1 cellular context compared by ENCODE assay signal in the genomic region with DNA sequence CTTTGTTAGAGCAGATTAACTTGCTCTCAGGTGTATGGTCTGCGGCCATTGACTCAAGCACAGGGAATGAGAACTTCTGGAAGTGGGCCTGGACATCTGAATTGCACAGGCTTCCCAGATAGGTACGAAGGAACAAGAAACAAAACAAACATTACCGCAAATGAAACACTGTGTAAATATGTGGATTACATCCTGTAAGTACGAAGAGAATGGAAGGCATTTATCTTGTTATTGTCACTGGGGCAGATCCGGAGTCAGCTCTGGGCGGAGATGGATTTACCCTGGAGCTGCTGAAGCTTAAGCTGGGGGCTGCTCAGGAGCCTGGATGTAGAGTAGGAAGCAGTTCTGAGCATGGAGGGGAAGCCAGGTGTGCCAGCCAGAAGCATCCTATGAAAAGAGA.
TF ChIP-seq lines count a peak whose summit lies in the region.

No MANE protein-coding gene starts in this region.

TF ChIP-seq in HepG2, 621 proteins besides CTCF, POLR2A, EP300 and RAD21 (continued from another document):
- TF ChIP-seq, protein P1, sequence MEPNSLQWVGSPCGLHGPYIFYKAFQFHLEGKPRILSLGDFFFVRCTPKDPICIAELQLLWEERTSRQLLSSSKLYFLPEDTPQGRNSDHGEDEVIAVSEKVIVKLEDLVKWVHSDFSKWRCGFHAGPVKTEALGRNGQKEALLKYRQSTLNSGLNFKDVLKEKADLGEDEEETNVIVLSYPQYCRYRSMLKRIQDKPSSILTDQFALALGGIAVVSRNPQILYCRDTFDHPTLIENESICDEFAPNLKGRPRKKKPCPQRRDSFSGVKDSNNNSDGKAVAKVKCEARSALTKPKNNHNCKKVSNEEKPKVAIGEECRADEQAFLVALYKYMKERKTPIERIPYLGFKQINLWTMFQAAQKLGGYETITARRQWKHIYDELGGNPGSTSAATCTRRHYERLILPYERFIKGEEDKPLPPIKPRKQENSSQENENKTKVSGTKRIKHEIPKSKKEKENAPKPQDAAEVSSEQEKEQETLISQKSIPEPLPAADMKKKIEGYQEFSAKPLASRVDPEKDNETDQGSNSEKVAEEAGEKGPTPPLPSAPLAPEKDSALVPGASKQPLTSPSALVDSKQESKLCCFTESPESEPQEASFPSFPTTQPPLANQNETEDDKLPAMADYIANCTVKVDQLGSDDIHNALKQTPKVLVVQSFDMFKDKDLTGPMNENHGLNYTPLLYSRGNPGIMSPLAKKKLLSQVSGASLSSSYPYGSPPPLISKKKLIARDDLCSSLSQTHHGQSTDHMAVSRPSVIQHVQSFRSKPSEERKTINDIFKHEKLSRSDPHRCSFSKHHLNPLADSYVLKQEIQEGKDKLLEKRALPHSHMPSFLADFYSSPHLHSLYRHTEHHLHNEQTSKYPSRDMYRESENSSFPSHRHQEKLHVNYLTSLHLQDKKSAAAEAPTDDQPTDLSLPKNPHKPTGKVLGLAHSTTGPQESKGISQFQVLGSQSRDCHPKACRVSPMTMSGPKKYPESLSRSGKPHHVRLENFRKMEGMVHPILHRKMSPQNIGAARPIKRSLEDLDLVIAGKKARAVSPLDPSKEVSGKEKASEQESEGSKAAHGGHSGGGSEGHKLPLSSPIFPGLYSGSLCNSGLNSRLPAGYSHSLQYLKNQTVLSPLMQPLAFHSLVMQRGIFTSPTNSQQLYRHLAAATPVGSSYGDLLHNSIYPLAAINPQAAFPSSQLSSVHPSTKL (CRISPR knock-in tag; IDR thresholded peaks at IDR 0.05): peak; percentile 79
- TF ChIP-seq EZH2 (conservative IDR thresholded peaks at IDR 0.05; ENCODE audit: low read depth, low read length) (no peak), FOXA3 (CRISPR knock-in tag; IDR thresholded peaks at IDR 0.05) (peak; percentile 95), WIZ (CRISPR knock-in tag; IDR thresholded peaks at IDR 0.05) (no peak), ZNF317 (CRISPR knock-in tag; IDR thresholded peaks at IDR 0.05) (no peak), IRF1 (CRISPR knock-in tag; IDR thresholded peaks at IDR 0.05; ENCODE audit: low read depth) (no peak), ZNF772 (CRISPR knock-in tag; IDR thresholded peaks at IDR 0.05) (no peak), YY1 (IDR thresholded peaks at IDR 0.05; ENCODE audit: insufficient read depth, insufficient replicate concordance, low read depth, low read length) (no peak), ATF4 (CRISPR knock-in tag; IDR thresholded peaks at IDR 0.05) (peak in 1 of 2 experiments; percentile 56; a peak in 1 of 4 replicates), ZNF296 (CRISPR knock-in tag; conservative IDR thresholded peaks at IDR 0.05) (no peak), ZFP90 (CRISPR knock-in tag; IDR thresholded peaks at IDR 0.05; ENCODE audit: borderline replicate concordance) (no peak), PAF1 (CRISPR knock-in tag; IDR thresholded peaks at IDR 0.05) (no peak), ZNF503 (CRISPR knock-in tag; IDR thresholded peaks at IDR 0.05) (no peak), ZNF788 (CRISPR knock-in tag; IDR thresholded peaks at IDR 0.05; ENCODE audit: borderline replicate concordance) (no peak), ZEB1 (IDR thresholded peaks at IDR 0.05; ENCODE audit: insufficient replicate concordance, low read depth) (peak; percentile 28), ZNF367 (CRISPR knock-in tag; IDR thresholded peaks at IDR 0.05; ENCODE audit: borderline replicate concordance) (no peak), KLF6 (CRISPR knock-in tag; IDR thresholded peaks at IDR 0.05) (no peak), SKI (IDR thresholded peaks at IDR 0.05; ENCODE audit: partially characterized antibody) (no peak), ZNF709 (CRISPR knock-in tag; IDR thresholded peaks at IDR 0.05) (no peak)
- TF ChIP-seq, protein P2, sequence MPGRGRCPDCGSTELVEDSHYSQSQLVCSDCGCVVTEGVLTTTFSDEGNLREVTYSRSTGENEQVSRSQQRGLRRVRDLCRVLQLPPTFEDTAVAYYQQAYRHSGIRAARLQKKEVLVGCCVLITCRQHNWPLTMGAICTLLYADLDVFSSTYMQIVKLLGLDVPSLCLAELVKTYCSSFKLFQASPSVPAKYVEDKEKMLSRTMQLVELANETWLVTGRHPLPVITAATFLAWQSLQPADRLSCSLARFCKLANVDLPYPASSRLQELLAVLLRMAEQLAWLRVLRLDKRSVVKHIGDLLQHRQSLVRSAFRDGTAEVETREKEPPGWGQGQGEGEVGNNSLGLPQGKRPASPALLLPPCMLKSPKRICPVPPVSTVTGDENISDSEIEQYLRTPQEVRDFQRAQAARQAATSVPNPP (CRISPR knock-in tag; IDR thresholded peaks at IDR 0.05): no peak
- TF ChIP-seq, protein P3, sequence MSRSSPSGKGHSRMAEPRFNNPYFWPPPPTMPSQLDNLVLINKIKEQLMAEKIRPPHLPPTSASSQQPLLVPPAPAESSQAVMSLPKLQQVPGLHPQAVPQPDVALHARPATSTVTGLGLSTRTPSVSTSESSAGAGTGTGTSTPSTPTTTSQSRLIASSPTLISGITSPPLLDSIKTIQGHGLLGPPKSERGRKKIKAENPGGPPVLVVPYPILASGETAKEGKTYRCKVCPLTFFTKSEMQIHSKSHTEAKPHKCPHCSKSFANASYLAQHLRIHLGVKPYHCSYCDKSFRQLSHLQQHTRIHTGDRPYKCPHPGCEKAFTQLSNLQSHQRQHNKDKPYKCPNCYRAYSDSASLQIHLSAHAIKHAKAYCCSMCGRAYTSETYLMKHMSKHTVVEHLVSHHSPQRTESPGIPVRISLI (CRISPR knock-in tag; IDR thresholded peaks at IDR 0.05; ENCODE audit: borderline replicate concordance): no peak
